Comparison of ENCODE assay signal across 23 cellular contexts in the genomic region with DNA sequence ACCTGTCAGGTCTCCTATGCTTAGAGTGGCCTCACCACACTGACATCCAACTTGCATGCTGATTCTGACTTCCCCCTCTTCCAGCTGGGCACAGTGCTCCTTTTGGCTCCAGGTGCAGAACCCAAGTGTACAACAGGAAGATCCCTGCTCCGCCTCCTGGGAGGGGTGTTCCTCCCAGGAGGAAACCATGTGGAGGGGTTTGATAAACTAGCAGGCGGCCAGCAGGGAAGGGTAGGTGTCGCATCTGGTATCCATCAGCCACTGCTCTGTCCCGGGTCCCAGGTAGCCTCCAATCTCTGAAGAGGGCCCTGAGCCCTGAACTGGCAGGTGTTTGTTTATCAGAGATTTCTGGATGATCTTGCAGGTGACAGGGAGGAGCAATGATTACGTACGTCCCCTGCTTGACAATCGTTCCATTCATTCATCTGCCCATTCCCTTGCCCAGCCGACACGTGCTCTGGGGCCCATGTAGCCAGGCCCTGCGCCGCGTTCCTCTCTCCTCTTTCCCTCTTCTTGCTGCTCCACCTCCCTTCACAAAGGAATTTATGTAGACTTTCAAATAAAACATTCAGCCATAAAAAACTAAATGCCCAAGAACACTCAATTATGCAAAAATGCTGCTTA. TPM values are rescaled to one million over a fixed set of nuclear protein-coding genes. Genes with fewer than 3 reads are reported as not detected.
DNase-seq lines count a peak whose midpoint lies in the region; ATAC-seq, FAIRE-seq and TF ChIP-seq lines count a peak whose summit lies in the region.
"Had no signal": no experiment of that assay in that cellular context is flagged by ENCODE, and none has a peak within 500 bp of the region (broad histone marks: within the 10 kb centered on the region; RNA-seq: fewer than 3 reads in every experiment).

No MANE protein-coding gene starts in this region.

- peak overlapping the region; percentile 58 for H3K27ac ChIP-seq in Panc1 (ENCODE audit: low read length)
- H3K27ac ChIP-seq in HepG2 (ENCODE audit: extremely low read length, insufficient read depth, low read length): no peak overlapping the region
- H3K27ac ChIP-seq in brain microvascular endothelial cell: no peak overlapping the region
- H3K27ac ChIP-seq: HL-60, SJSA1 had no signal

- H3K9me3 ChIP-seq in Panc1 (ENCODE audit: control insufficient read depth, insufficient read depth, low read depth, low read length) (no peaks in the 10 kb centered on the region; the same call in 1 of the 2 replicates), HepG2 (ENCODE audit: low read length) (no peaks in the 10 kb centered on the region)
- H3K9me3 ChIP-seq: SJSA1 had no signal

- no peak overlapping the region for H3K9ac ChIP-seq in HepG2 (ENCODE audit: insufficient read depth, low read depth, low read length)

- peak; percentile 34 for FAIRE-seq in HepG2 (lab: Jason Lieb, UNC)
- FAIRE-seq: D721Med, urothelium cell line had no signal

- H3K4me3 ChIP-seq in Panc1 (ENCODE audit: low read depth in 2 of 2, low read length in 2 of 2) (no peak overlapping the region), HepG2 (replicated peaks in 1 of 3; ENCODE audit: insufficient read depth in 1 of 3, low read depth in 2 of 3, low read length in 3 of 3) (no peak overlapping the region), brain microvascular endothelial cell (ENCODE audit: low read depth, low read length) (no peak overlapping the region)
- H3K4me3 ChIP-seq: SJSA1, skin epidermis had no signal

- no peak overlapping the region for H2AFZ ChIP-seq in HepG2 (ENCODE audit: low read length)

- no peak overlapping the region for H3K4me3 Mint-ChIP-seq in activated naive CD4-positive, alpha-beta T cell treated with anti-CD3 and anti-CD28 coated beads, Interleukin-2, amount 50 U/mL, for 24 hours
- H3K4me3 Mint-ChIP-seq: activated CD4-positive, alpha-beta T cell treated with anti-CD3 and anti-CD28 coated beads for 36 hours; activated T-helper 1 cell treated with anti-CD3 and anti-CD28 coated beads, Interleukin-12 subunit alpha, Interleukin-12 subunit beta, Interleukin-2, Interleukin-4 antibody, amounts not matched to agents 30 ng/mL and 10 ng/mL and 1 ng/mL, durations not matched to agents 14 hours and 24 hours and 36 hours; CD14-positive monocyte; H9 had no signal

- TF ChIP-seq CTCF in Panc1 (IDR thresholded peaks at IDR 0.05) (no peak), HepG2 (CRISPR knock-in tag; IDR thresholded peaks at IDR 0.05) (no peak), brain microvascular endothelial cell (IDR thresholded peaks at IDR 0.05; ENCODE audit: low read depth, low read length, missing control alignments) (no peak)

- no peaks in the 10 kb centered on the region for H3K36me3 Mint-ChIP-seq in activated naive CD4-positive, alpha-beta T cell treated with anti-CD3 and anti-CD28 coated beads, Interleukin-2, amount 50 U/mL, for 24 hours
- H3K36me3 Mint-ChIP-seq: activated naive CD4-positive, alpha-beta T cell treated with anti-CD3 and anti-CD28 coated beads, Interleukin-2, amount 50 U/mL, for 72 hours had no signal

- no peaks in the 10 kb centered on the region for H3K27me3 ChIP-seq in Panc1 (ENCODE audit: control insufficient read depth, insufficient read depth, low read length)
- no peaks in the 10 kb centered on the region for H3K27me3 ChIP-seq in HepG2 (ENCODE audit: control insufficient read depth in 1 of 2, insufficient read depth in 2 of 2, low read length in 2 of 2)
- no peaks in the 10 kb centered on the region for H3K27me3 ChIP-seq in brain microvascular endothelial cell (replicated peaks)
- H3K27me3 ChIP-seq: SJSA1 had no signal

- no peaks in the 10 kb centered on the region for H4K20me1 ChIP-seq in HepG2 (ENCODE audit: insufficient read depth, low read length)

- H3K4me1 Mint-ChIP-seq in activated naive CD4-positive, alpha-beta T cell treated with anti-CD3 and anti-CD28 coated beads, Interleukin-2, amount 50 U/mL, for 24 hours: no peaks in the 10 kb centered on the region
- H3K4me1 Mint-ChIP-seq: activated CD4-positive, alpha-beta T cell treated with anti-CD3 and anti-CD28 coated beads for 36 hours had no signal

- H3K79me2 ChIP-seq in HepG2 (ENCODE audit: insufficient read depth, low read length): no peaks in the 10 kb centered on the region

- DNase-seq in activated naive CD4-positive, alpha-beta T cell treated with anti-CD3 and anti-CD28 coated beads, Interleukin-2, amount 50 U/mL, for 16 hours: no peak
- DNase-seq in Panc1 (ENCODE audit: low read depth, low spot score): no peak
- DNase-seq in HepG2 (ENCODE audit: low spot score): peak; percentile 74
- DNase-seq in activated gamma-delta T cell treated with Interleukin-2 at 50 U/mL for 16 hours: no peak
- DNase-seq in brain microvascular endothelial cell: no peak
- DNase-seq: activated CD4-positive, alpha-beta T cell treated with anti-CD3 and anti-CD28 coated beads for 36 hours; H9; mammary epithelial cell; NCI-H1092; NCI-H1930; NCI-H446 treated with DMSO at 0.1 percent for 48 hours; nucleus accumbens; stimulated activated CD4-positive, alpha-beta T cell treated with anti-CD3 and anti-CD28 coated beads, Interleukin-2, amount 100 ng/mL, for 24 hours had no signal

- no TSS peak for BruUV-seq in Panc1 (replicated peaks; lab: Mats Ljungman, UMichigan)
- BruUV-seq in HepG2 (replicated peaks; lab: Mats Ljungman, UMichigan): no TSS peak

- no peaks in the 10 kb centered on the region for H3K9me3 Mint-ChIP-seq in activated naive CD4-positive, alpha-beta T cell treated with anti-CD3 and anti-CD28 coated beads, Interleukin-2, amount 50 U/mL, for 24 hours
- H3K9me3 Mint-ChIP-seq: activated T-helper 1 cell treated with anti-CD3 and anti-CD28 coated beads, Interleukin-12 subunit alpha, Interleukin-12 subunit beta, Interleukin-2, Interleukin-4 antibody, amounts not matched to agents 30 ng/mL and 10 ng/mL and 1 ng/mL, durations not matched to agents 14 hours and 24 hours and 36 hours had no signal

- POLR2A ChIA-PET in Panc1 (lab: Charles Lee): no interaction called here
- POLR2A ChIA-PET in HepG2 (lab: Yijun Ruan, JAX): no interaction called here

- intact Hi-C loops in Panc1 (cut with micrococcal nuclease; ENCODE audit: unreplicated experiment) (no loop called here), HepG2 (cut with micrococcal nuclease; ENCODE audit: unreplicated experiment) (loop anchor here (5.0 kb wide), 1 partner anchor 213 kb away; no protein-coding TSS in a partner anchor)

- CTCF ChIA-PET in Panc1 (lab: Charles Lee): no interaction called here
- CTCF ChIA-PET in HepG2 (lab: Yijun Ruan, JAX; ENCODE audit: low intra/inter-chr PET ratio, low total read pairs): no interaction called here

- peaks cover 25% of the 10 kb centered on the region for H3K4me1 ChIP-seq in Panc1 (ENCODE audit: control insufficient read depth, insufficient read depth, low read length)
- H3K4me1 ChIP-seq in HepG2 (ENCODE audit: insufficient read depth, low read length): peaks cover 82% of the 10 kb centered on the region

- TF ChIP-seq EP300 in HepG2 (IDR thresholded peaks at IDR 0.05; ENCODE audit: low read depth in 2 of 2, low read length in 2 of 2) (0 out of 4 replicates have a peak, but pooled peaks of 1 of the 2 experiments have one; percentile 11), HepG2 (CRISPR knock-in tag; IDR thresholded peaks at IDR 0.05; ENCODE audit: borderline replicate concordance) (no peak)

- H3K27ac Mint-ChIP-seq in activated naive CD4-positive, alpha-beta T cell treated with anti-CD3 and anti-CD28 coated beads, Interleukin-2, amount 50 U/mL, for 24 hours: peak overlapping the region; percentile 8
- H3K27ac Mint-ChIP-seq: activated CD4-positive, alpha-beta T cell treated with anti-CD3 and anti-CD28 coated beads for 36 hours; activated T-helper 1 cell treated with anti-CD3 and anti-CD28 coated beads, Interleukin-12 subunit alpha, Interleukin-12 subunit beta, Interleukin-2, Interleukin-4 antibody, amounts not matched to agents 30 ng/mL and 10 ng/mL and 1 ng/mL, durations not matched to agents 14 hours and 24 hours and 36 hours; H9 had no signal

- H3K36me3 ChIP-seq in Panc1 (ENCODE audit: control insufficient read depth, insufficient read depth, low read length) (no peaks in the 10 kb centered on the region), HepG2 (replicated peaks in 1 of 2; ENCODE audit: control insufficient read depth in 1 of 2, insufficient read depth in 2 of 2, low read length in 2 of 2) (no peaks in the 10 kb centered on the region), brain microvascular endothelial cell (replicated peaks) (no peaks in the 10 kb centered on the region)
- H3K36me3 ChIP-seq: SJSA1 had no signal

- in situ Hi-C loops in Panc1 (cut with HindIII; ENCODE audit: low pct_unique_long_range_greater_than_20kb, low sequenced_read_pairs): no loop called here
- in situ Hi-C loops in HepG2 (cut with HindIII; ENCODE audit: extremely low pct_ligation_motif_present, low pct_unique_long_range_greater_than_20kb): no loop called here
- in situ Hi-C loops in brain microvascular endothelial cell (cut with HindIII; ENCODE audit: low pct_ligation_motif_present, low sequenced_read_pairs): no loop called here

- WGBS in HepG2 (ENCODE audit: low lambda C conversion rate): 0% methylated on average over 10 of the region's 12 CpGs

- no peak for TF ChIP-seq RAD21 in HepG2 (CRISPR knock-in tag; IDR thresholded peaks at IDR 0.05)

- H3K4me2 ChIP-seq in HepG2 (ENCODE audit: low read depth, low read length): peak overlapping the region; percentile 37

- TF ChIP-seq POLR2A in HepG2 (IDR thresholded peaks at IDR 0.05; ENCODE audit: insufficient read depth in 1 of 2, low read depth in 2 of 2, low read length in 2 of 2): no peak

- ATAC-seq in Panc1: no peak
- ATAC-seq in HepG2: peak; percentile 7; the same call in 1 of the 3 replicates
- ATAC-seq in HG02938 (IDR thresholded peaks at IDR 0.05; ENCODE audit: unreplicated experiment): no peak
- ATAC-seq: activated CD4-positive, alpha-beta T cell treated with anti-CD3 and anti-CD28 coated beads for 36 hours; activated naive CD4-positive, alpha-beta T cell treated with anti-CD3 and anti-CD28 coated beads, Interleukin-2, amount 50 U/mL, for 72 hours had no signal

- no peaks in the 10 kb centered on the region for H3K27me3 Mint-ChIP-seq in activated naive CD4-positive, alpha-beta T cell treated with anti-CD3 and anti-CD28 coated beads, Interleukin-2, amount 50 U/mL, for 24 hours

RNA-seq across cellular contexts. Expression of gene MICAL2, which starts 41.2 kb away (rescaled TPM):
- 199 TPM for total RNA-seq in Panc1 (2021; ENCODE audit: unreplicated experiment)
- polyA plus RNA-seq in Panc1 (2012; ENCODE audit: insufficient read length): 183 TPM
- total RNA-seq in HepG2 (2016; rRNA removed; fragmentation: Illumina TruSeq; extraction: Trizol): 1.1 and 1.4 TPM in 2 replicates
- total RNA-seq in HepG2 (2016; cell fraction: cytosol; rRNA removed; fragmentation: Illumina TruSeq; extraction: Trizol; ENCODE audit: low read depth): 0.18 and 0.51 TPM in 2 replicates
- total RNA-seq in HepG2 (2016; cell fraction: insoluble cytoplasmic fraction; rRNA removed; fragmentation: Illumina TruSeq; extraction: Trizol): 1.1 and 1.7 TPM in 2 replicates
- total RNA-seq in HepG2 (2016; cell fraction: membrane; rRNA removed; fragmentation: Illumina TruSeq; extraction: Trizol): 1.1 and 1.3 TPM in 2 replicates
- total RNA-seq in HepG2 (2016; cell fraction: nucleus; rRNA removed; fragmentation: Illumina TruSeq; extraction: Trizol): 1.6 and 3.7 TPM in 2 replicates
- polyA plus RNA-seq in HepG2 (2011; rRNA removed): 0.59 and 0.78 TPM in 2 replicates
- polyA plus RNA-seq in HepG2 (2011; cell fraction: cytosol; rRNA removed): 0.46 and 0.50 TPM in 2 replicates
- polyA plus RNA-seq in HepG2 (2011; cell fraction: nucleus; rRNA removed): 0.61 and 0.97 TPM in 2 replicates
- polyA plus RNA-seq in HepG2 (2012): 0.48 and 1.6 TPM in 2 replicates
- 0.29 and 0.53 TPM in 2 replicates for polyA plus RNA-seq in HepG2 (2016; cell fraction: cytosol; fragmentation: Illumina TruSeq; extraction: Trizol; ENCODE audit: low read depth)
- 0.73 and 1.3 TPM in 2 replicates for polyA plus RNA-seq in HepG2 (2016; cell fraction: insoluble cytoplasmic fraction; fragmentation: Illumina TruSeq; extraction: Trizol; ENCODE audit: low read depth)
- 0.34 and 0.39 TPM in 2 replicates for polyA plus RNA-seq in HepG2 (2016; cell fraction: membrane; fragmentation: Illumina TruSeq; extraction: Trizol; ENCODE audit: low read depth)
- polyA plus RNA-seq in HepG2 (2016; cell fraction: nucleus; fragmentation: Illumina TruSeq; extraction: Trizol; ENCODE audit: insufficient read depth, low read depth): 1.2 and 2.1 TPM in 2 replicates
- 1.6 and 8.6 TPM in 2 replicates for polyA minus RNA-seq in HepG2 (2011; rRNA and poly(A)+ RNA removed; ENCODE audit: low replicate concordance)
- 0.70 and 2.7 TPM in 2 replicates for polyA minus RNA-seq in HepG2 (2011; cell fraction: cytosol; rRNA and poly(A)+ RNA removed)
- polyA minus RNA-seq in HepG2 (2011; cell fraction: nucleus; rRNA and poly(A)+ RNA removed): 2.4 and 3.5 TPM in 2 replicates

Comparison
In these comparisons a context has a peak if more than half of its experiments do, and no peak if none do; other contexts are left out.
1. RNA of gene MICAL2, which starts 41.2 kb away (total RNA-seq): 199 TPM in Panc1 (single experiment); 0.18 to 3.7 TPM in HepG2; every median in the first group is over 10 times any median in the second.